Comparison of ENCODE assay signal across 1 cellular context in genomic region chr3:181921220-181921619, GRCh38.
TF ChIP-seq lines count a peak whose summit lies in the region.

No MANE protein-coding gene starts in this region.

TF ChIP-seq in GM12878, 131 proteins besides CTCF, POLR2A, EP300 and RAD21 (continued from another document):
- TF ChIP-seq RELB (IDR thresholded peaks at IDR 0.05; ENCODE audit: low read depth) (peak; percentile 59; the same call in 1 of the 2 replicates), HDAC2 (IDR thresholded peaks at IDR 0.05) (no peak), HDAC6 (IDR thresholded peaks at IDR 0.05; ENCODE audit: unreplicated experiment) (no peak), RUNX3 (IDR thresholded peaks at IDR 0.05; ENCODE audit: low read length) (peak; percentile 55), RFX5 (IDR thresholded peaks at IDR 0.05; ENCODE audit: low read depth, low read length) (no peak), SKIL (IDR thresholded peaks at IDR 0.05; ENCODE audit: low read depth, poor library complexity, severe bottlenecking) (no peak), ZNF622 (IDR thresholded peaks at IDR 0.05) (no peak), TCF12 (IDR thresholded peaks at IDR 0.05; ENCODE audit: low read depth, low read length) (no peak), TCF3 (IDR thresholded peaks at IDR 0.05; ENCODE audit: borderline replicate concordance, insufficient read depth, low read depth, low read length) (no peak), MXI1 (IDR thresholded peaks at IDR 0.05; ENCODE audit: low read depth, low read length) (no peak), CREM (IDR thresholded peaks at IDR 0.05; ENCODE audit: low read depth) (peak; percentile 11; the same call in 1 of the 2 replicates), MTA3 (IDR thresholded peaks at IDR 0.05; ENCODE audit: borderline replicate concordance, low read length) (no peak), DPF2 (IDR thresholded peaks at IDR 0.05) (peak; percentile 65), RELA (IDR thresholded peaks at IDR 0.05; ENCODE audit: borderline replicate concordance, partially characterized antibody) (no peak), CHD4 (IDR thresholded peaks at IDR 0.05) (no peak), EZH2 (IDR thresholded peaks at IDR 0.05; ENCODE audit: borderline replicate concordance, control insufficient read depth, low read depth, low read length) (no peak), ZNF217 (IDR thresholded peaks at IDR 0.05) (no peak), BCL11A (IDR thresholded peaks at IDR 0.05; ENCODE audit: low read depth, low read length) (0 out of 2 replicates have a peak, but pooled peaks have one; percentile 3), NR2C2 (IDR thresholded peaks at IDR 0.05; ENCODE audit: borderline replicate concordance, control insufficient read depth, insufficient read length, low read depth) (no peak), GATAD2B (conservative IDR thresholded peaks at IDR 0.05; ENCODE audit: low read depth) (no peak), CREB1 (IDR thresholded peaks at IDR 0.05; ENCODE audit: low read depth) (no peak)
- TF ChIP-seq, protein P1, sequence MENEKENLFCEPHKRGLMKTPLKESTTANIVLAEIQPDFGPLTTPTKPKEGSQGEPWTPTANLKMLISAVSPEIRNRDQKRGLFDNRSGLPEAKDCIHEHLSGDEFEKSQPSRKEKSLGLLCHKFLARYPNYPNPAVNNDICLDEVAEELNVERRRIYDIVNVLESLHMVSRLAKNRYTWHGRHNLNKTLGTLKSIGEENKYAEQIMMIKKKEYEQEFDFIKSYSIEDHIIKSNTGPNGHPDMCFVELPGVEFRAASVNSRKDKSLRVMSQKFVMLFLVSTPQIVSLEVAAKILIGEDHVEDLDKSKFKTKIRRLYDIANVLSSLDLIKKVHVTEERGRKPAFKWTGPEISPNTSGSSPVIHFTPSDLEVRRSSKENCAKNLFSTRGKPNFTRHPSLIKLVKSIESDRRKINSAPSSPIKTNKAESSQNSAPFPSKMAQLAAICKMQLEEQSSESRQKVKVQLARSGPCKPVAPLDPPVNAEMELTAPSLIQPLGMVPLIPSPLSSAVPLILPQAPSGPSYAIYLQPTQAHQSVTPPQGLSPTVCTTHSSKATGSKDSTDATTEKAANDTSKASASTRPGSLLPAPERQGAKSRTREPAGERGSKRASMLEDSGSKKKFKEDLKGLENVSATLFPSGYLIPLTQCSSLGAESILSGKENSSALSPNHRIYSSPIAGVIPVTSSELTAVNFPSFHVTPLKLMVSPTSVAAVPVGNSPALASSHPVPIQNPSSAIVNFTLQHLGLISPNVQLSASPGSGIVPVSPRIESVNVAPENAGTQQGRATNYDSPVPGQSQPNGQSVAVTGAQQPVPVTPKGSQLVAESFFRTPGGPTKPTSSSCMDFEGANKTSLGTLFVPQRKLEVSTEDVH (IDR thresholded peaks at IDR 0.05; ENCODE audit: low read depth, partially characterized antibody), result no peak
- TF ChIP-seq, protein P2, sequence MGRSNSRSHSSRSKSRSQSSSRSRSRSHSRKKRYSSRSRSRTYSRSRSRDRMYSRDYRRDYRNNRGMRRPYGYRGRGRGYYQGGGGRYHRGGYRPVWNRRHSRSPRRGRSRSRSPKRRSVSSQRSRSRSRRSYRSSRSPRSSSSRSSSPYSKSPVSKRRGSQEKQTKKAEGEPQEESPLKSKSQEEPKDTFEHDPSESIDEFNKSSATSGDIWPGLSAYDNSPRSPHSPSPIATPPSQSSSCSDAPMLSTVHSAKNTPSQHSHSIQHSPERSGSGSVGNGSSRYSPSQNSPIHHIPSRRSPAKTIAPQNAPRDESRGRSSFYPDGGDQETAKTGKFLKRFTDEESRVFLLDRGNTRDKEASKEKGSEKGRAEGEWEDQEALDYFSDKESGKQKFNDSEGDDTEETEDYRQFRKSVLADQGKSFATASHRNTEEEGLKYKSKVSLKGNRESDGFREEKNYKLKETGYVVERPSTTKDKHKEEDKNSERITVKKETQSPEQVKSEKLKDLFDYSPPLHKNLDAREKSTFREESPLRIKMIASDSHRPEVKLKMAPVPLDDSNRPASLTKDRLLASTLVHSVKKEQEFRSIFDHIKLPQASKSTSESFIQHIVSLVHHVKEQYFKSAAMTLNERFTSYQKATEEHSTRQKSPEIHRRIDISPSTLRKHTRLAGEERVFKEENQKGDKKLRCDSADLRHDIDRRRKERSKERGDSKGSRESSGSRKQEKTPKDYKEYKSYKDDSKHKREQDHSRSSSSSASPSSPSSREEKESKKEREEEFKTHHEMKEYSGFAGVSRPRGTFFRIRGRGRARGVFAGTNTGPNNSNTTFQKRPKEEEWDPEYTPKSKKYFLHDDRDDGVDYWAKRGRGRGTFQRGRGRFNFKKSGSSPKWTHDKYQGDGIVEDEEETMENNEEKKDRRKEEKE (IDR thresholded peaks at IDR 0.05), result no peak
